Comparison of ENCODE assay signal across 1 cellular context in the genomic region with DNA sequence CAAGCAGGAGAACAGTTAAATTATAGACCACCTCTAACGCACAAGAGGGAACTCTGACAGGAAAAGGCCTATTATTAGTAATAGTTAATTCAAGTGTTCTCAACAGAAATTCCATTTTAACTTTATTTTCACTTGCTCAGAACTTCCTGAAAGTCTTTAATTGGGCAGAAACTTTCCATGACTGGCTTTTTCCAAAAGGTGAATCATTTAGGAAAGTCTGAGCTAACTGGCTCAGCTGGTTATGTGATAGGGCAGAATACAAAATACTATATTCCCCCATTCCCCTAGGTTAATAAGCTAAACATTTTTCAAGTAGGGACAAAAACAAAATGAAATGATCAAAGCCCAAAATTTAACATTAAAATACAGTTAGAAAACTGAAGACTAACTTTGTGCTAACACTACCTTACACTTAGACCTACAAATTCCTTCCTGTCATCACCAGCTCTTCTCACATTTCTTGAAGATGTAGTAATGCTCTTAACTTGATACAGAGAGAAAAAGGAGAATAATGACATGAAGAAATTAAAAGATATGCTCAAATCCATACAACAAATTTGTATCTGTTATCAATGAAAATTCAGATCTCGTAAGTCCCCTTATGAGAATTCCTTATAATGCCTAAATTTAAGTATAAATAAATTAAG.
TF ChIP-seq lines count a peak whose summit lies in the region.

No MANE protein-coding gene starts in this region.

TF ChIP-seq in K562, 482 proteins besides CTCF, POLR2A, EP300 and RAD21 (continued from another document):
- no peak for TF ChIP-seq FOXJ2 (tag; IDR thresholded peaks at IDR 0.05)
- TF ChIP-seq GABPA (tag; conservative IDR thresholded peaks at IDR 0.05; ENCODE audit: low read depth), result no peak
- no peak for TF ChIP-seq ZFP36 (IDR thresholded peaks at IDR 0.05; ENCODE audit: low read depth, low read length, partially characterized antibody)
- TF ChIP-seq YY1 (IDR thresholded peaks at IDR 0.05; ENCODE audit: borderline replicate concordance in 1 of 3, control insufficient read depth in 1 of 3, extremely low read depth in 1 of 3, insufficient read depth in 3 of 3, insufficient read length in 1 of 3, insufficient replicate concordance in 2 of 3, low read depth in 1 of 3, low read length in 2 of 3), result no peak
- no peak for TF ChIP-seq YBX1 (IDR thresholded peaks at IDR 0.05)
- TF ChIP-seq FOXJ3 (CRISPR knock-in tag; IDR thresholded peaks at IDR 0.05), result no peak
- TF ChIP-seq XRCC5 (IDR thresholded peaks at IDR 0.05; ENCODE audit: low read depth, low read length), result no peak
- TF ChIP-seq, protein P1, sequence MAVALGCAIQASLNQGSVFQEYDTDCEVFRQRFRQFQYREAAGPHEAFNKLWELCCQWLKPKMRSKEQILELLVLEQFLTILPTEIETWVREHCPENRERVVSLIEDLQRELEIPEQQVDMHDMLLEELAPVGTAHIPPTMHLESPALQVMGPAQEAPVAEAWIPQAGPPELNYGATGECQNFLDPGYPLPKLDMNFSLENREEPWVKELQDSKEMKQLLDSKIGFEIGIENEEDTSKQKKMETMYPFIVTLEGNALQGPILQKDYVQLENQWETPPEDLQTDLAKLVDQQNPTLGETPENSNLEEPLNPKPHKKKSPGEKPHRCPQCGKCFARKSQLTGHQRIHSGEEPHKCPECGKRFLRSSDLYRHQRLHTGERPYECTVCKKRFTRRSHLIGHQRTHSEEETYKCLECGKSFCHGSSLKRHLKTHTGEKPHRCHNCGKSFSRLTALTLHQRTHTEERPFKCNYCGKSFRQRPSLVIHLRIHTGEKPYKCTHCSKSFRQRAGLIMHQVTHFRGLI (CRISPR knock-in tag; IDR thresholded peaks at IDR 0.05), result no peak
- no peak for TF ChIP-seq ZNF253 (CRISPR knock-in tag; conservative IDR thresholded peaks at IDR 0.05)
- TF ChIP-seq JUNB (CRISPR knock-in tag; conservative IDR thresholded peaks at IDR 0.05), result no peak
- no peak for TF ChIP-seq SMARCA4 (IDR thresholded peaks at IDR 0.05)
- TF ChIP-seq, protein P2, sequence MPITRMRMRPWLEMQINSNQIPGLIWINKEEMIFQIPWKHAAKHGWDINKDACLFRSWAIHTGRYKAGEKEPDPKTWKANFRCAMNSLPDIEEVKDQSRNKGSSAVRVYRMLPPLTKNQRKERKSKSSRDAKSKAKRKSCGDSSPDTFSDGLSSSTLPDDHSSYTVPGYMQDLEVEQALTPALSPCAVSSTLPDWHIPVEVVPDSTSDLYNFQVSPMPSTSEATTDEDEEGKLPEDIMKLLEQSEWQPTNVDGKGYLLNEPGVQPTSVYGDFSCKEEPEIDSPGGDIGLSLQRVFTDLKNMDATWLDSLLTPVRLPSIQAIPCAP (CRISPR knock-in tag; IDR thresholded peaks at IDR 0.05; ENCODE audit: borderline replicate concordance), result no peak
- no peak for TF ChIP-seq RFX5 (IDR thresholded peaks at IDR 0.05; ENCODE audit: low read depth, low read length)
- TF ChIP-seq RCOR1 (IDR thresholded peaks at IDR 0.05; ENCODE audit: borderline replicate concordance in 1 of 2, low read depth in 2 of 2, low read length in 2 of 2), result no peak
